Comparison of ENCODE assay signal across 17 cellular contexts in the genomic region with DNA sequence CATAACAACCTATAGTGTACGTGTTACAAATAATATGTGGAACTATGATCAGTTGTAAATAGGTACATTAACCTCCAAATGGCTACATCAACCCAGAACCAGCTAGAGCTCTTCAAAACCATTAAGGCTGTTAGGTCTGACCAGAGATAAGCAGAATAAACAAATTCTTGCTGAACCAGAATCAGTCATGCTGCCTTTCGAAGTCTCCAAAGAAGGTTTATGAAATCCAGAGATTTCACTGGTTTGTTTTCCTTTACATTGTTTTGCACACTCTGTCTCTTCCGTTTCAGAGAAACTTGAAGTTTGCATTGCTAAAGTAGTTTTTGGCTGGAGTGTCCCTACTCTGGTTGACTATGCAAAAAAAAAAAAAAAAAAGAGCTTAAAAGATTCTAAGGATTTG.
"Had no signal": no experiment of that assay in that cellular context is flagged by ENCODE, and none has a peak within 500 bp of the region (broad histone marks: within the 10 kb centered on the region; RNA-seq: fewer than 3 reads in every experiment).

No MANE protein-coding gene starts in this region.

- H3K27ac ChIP-seq: gastrocnemius medialis, heart right ventricle, parathyroid adenoma, testis, upper lobe of left lung had no signal

- H3K27ac Mint-ChIP-seq: activated CD4-positive, alpha-beta T cell treated with anti-CD3 and anti-CD28 coated beads, Interleukin-2, amount 10 ng/mL, durations not matched to agents 24 days and 14 days; activated naive CD4-positive, alpha-beta T cell treated with anti-CD3 and anti-CD28 coated beads for 36 hours; activated naive CD8-positive, alpha-beta T cell treated with anti-CD3 and anti-CD28 coated beads, Interleukin-2, amount 50 U/mL, for 24 hours; naive thymus-derived CD8-positive, alpha-beta T cell; stimulated activated naive CD8-positive, alpha-beta T cell treated with anti-CD3 and anti-CD28 coated beads, Interleukin-15, amount 100 ng/mL, for 72 hours; T-helper 2 cell treated with Interferon-gamma antibody and Interleukin-4, amounts not matched to agents 5 μg/mL and 100 μg/mL, for 36 hours had no signal

- H3K9me3 ChIP-seq: gastrocnemius medialis, testis, upper lobe of left lung had no signal

- H3K79me2 ChIP-seq: parathyroid adenoma had no signal

- DNase-seq: activated CD4-positive, alpha-beta T cell treated with anti-CD3 and anti-CD28 coated beads, Interleukin-2, amount 10 ng/mL, durations not matched to agents 24 days and 14 days; activated CD4-positive, CD25-positive, alpha-beta regulatory T cell; activated CD8-positive, alpha-beta memory T cell treated with anti-CD3 and anti-CD28 coated beads, Interleukin-2, amount 50 U/mL, for 48 hours; activated naive CD4-positive, alpha-beta T cell treated with anti-CD3 and anti-CD28 coated beads for 36 hours; activated naive CD8-positive, alpha-beta T cell treated with anti-CD3 and anti-CD28 coated beads, Interleukin-2, amount 50 U/mL, for 24 hours; caudate nucleus; cortex of kidney; effector CD8-positive, alpha-beta T cell; gastrocnemius medialis; heart right ventricle; naive thymus-derived CD8-positive, alpha-beta T cell; stimulated activated CD4-positive, alpha-beta T cell treated with anti-CD3 and anti-CD28 coated beads, Interleukin-1b, Interleukin-23, amount 100 ng/mL, for 48 hours; stimulated activated naive CD8-positive, alpha-beta T cell treated with anti-CD3 and anti-CD28 coated beads, Interleukin-15, amount 100 ng/mL, for 72 hours; testis; upper lobe of left lung had no signal

- H3K36me3 Mint-ChIP-seq: naive thymus-derived CD8-positive, alpha-beta T cell had no signal

- H3K27me3 Mint-ChIP-seq: activated CD4-positive, alpha-beta T cell treated with anti-CD3 and anti-CD28 coated beads, Interleukin-2, amount 10 ng/mL, durations not matched to agents 24 days and 14 days; activated naive CD8-positive, alpha-beta T cell treated with anti-CD3 and anti-CD28 coated beads, Interleukin-2, amount 50 U/mL, for 24 hours; naive thymus-derived CD8-positive, alpha-beta T cell; stimulated activated naive CD8-positive, alpha-beta T cell treated with anti-CD3 and anti-CD28 coated beads, Interleukin-15, amount 100 ng/mL, for 72 hours had no signal

- H3K4me1 ChIP-seq: gastrocnemius medialis, heart right ventricle, parathyroid adenoma, testis, upper lobe of left lung had no signal

- H3K27me3 ChIP-seq: gastrocnemius medialis, heart right ventricle, testis, upper lobe of left lung had no signal

- H3K4me3 Mint-ChIP-seq: activated CD4-positive, alpha-beta T cell treated with anti-CD3 and anti-CD28 coated beads, Interleukin-2, amount 10 ng/mL, durations not matched to agents 24 days and 14 days; activated naive CD4-positive, alpha-beta T cell treated with anti-CD3 and anti-CD28 coated beads for 36 hours; activated naive CD8-positive, alpha-beta T cell treated with anti-CD3 and anti-CD28 coated beads, Interleukin-2, amount 50 U/mL, for 24 hours; naive thymus-derived CD8-positive, alpha-beta T cell; stimulated activated naive CD8-positive, alpha-beta T cell treated with anti-CD3 and anti-CD28 coated beads, Interleukin-15, amount 100 ng/mL, for 72 hours; T-helper 2 cell treated with Interferon-gamma antibody and Interleukin-4, amounts not matched to agents 5 μg/mL and 100 μg/mL, for 36 hours had no signal

- ATAC-seq: activated naive CD8-positive, alpha-beta T cell treated with anti-CD3 and anti-CD28 coated beads, Interleukin-2, amount 50 U/mL, for 24 hours; gastrocnemius medialis; heart right ventricle; naive thymus-derived CD8-positive, alpha-beta T cell; stimulated activated naive CD8-positive, alpha-beta T cell treated with anti-CD3 and anti-CD28 coated beads, Interleukin-15, amount 100 ng/mL, for 72 hours had no signal

- H3K36me3 ChIP-seq: gastrocnemius medialis, heart right ventricle, upper lobe of left lung had no signal

- H3K9ac ChIP-seq: parathyroid adenoma had no signal

- H2AFZ ChIP-seq: parathyroid adenoma had no signal

- H3K4me1 Mint-ChIP-seq: activated CD4-positive, alpha-beta T cell treated with anti-CD3 and anti-CD28 coated beads, Interleukin-2, amount 10 ng/mL, durations not matched to agents 24 days and 14 days; activated naive CD8-positive, alpha-beta T cell treated with anti-CD3 and anti-CD28 coated beads, Interleukin-2, amount 50 U/mL, for 24 hours; naive thymus-derived CD8-positive, alpha-beta T cell; stimulated activated naive CD8-positive, alpha-beta T cell treated with anti-CD3 and anti-CD28 coated beads, Interleukin-15, amount 100 ng/mL, for 72 hours had no signal

- H3K9me3 Mint-ChIP-seq: activated CD4-positive, alpha-beta T cell treated with anti-CD3 and anti-CD28 coated beads, Interleukin-2, amount 10 ng/mL, durations not matched to agents 24 days and 14 days; activated naive CD8-positive, alpha-beta T cell treated with anti-CD3 and anti-CD28 coated beads, Interleukin-2, amount 50 U/mL, for 24 hours had no signal

- H3K4me3 ChIP-seq: gastrocnemius medialis, heart right ventricle, testis, upper lobe of left lung had no signal
